21 cellular contexts compared by ENCODE assay signal in the genomic region with DNA sequence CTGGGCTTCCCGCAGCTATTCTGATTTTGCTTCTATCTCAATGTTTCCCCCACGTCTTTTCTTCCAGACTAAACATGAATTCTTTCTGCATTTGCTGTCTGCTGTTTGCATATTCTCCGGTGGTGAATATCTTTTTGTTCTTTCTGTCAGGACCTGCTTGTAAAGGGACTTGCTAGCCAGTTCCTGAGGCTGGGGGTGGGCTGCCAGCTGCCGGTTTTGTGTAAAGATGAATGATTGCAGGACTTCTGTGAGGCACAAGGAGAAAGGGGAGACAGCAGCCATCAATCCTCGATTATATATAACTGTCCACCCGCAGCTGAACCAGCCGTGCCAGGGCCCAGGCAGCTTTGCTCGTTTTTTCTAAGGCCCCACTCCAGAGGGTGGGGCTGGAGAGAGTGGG. TPM values are rescaled to one million over a fixed set of nuclear protein-coding genes. Genes with fewer than 3 reads are reported as not detected.
DNase-seq lines count a peak whose midpoint lies in the region; TF ChIP-seq lines count a peak whose summit lies in the region.
"Had no signal": no experiment of that assay in that cellular context is flagged by ENCODE, and none has a peak within 500 bp of the region (broad histone marks: within the 10 kb centered on the region; RNA-seq: fewer than 3 reads in every experiment).

No MANE protein-coding gene starts in this region.

- H3K27ac ChIP-seq in osteoblast (ENCODE audit: low read depth, low read length) (no peak overlapping the region), smooth muscle cell (ENCODE audit: low read depth) (peak overlapping the region; percentile 31)
- H3K27ac ChIP-seq: A549 had no signal

- H3K79me2 ChIP-seq in osteoblast (ENCODE audit: insufficient read depth, low read length) = no peaks in the 10 kb centered on the region
- no peaks in the 10 kb centered on the region for H3K79me2 ChIP-seq in smooth muscle cell (ENCODE audit: low read depth)

- H3K9me3 ChIP-seq in osteoblast (ENCODE audit: low read depth, low read length) (no peaks in the 10 kb centered on the region), smooth muscle cell (replicated peaks; ENCODE audit: low read depth) (no peaks in the 10 kb centered on the region)
- H3K9me3 ChIP-seq: A549 had no signal

- H3K36me3 ChIP-seq in osteoblast (ENCODE audit: insufficient read depth, low read length) (no peaks in the 10 kb centered on the region), smooth muscle cell (ENCODE audit: low read depth) (no peaks in the 10 kb centered on the region)

- H4K20me1 ChIP-seq in osteoblast (ENCODE audit: insufficient read depth, low read length) (no peaks in the 10 kb centered on the region), smooth muscle cell (ENCODE audit: low read depth) (no peaks in the 10 kb centered on the region)

- H3F3A ChIP-seq in smooth muscle cell (ENCODE audit: low read depth) = no peaks in the 10 kb centered on the region

- no peaks in the 10 kb centered on the region for H3K27me3 ChIP-seq in osteoblast (ENCODE audit: insufficient read depth, low read length)
- no peaks in the 10 kb centered on the region for H3K27me3 ChIP-seq in smooth muscle cell (ENCODE audit: low read depth)

- intact Hi-C loops in posterior vena cava (cut with DNase I) = no loop called here

- DNase-seq in astrocyte of the hippocampus (ENCODE audit: low read depth, low spot score) (peak; percentile 31), left kidney (ENCODE audit: low read depth, low spot score) (peak; percentile 31), osteoblast (ENCODE audit: insufficient read length, low spot score, missing footprints) (peak; percentile 81), smooth muscle cell (lab: John Stamatoyannopoulos, UW; ENCODE audit: unreplicated experiment) (no peak), cerebellum (ENCODE audit: low spot score) (no peak), posterior vena cava (ENCODE audit: low spot score) (no peak), AG08395 (ENCODE audit: low spot score) (no peak)
- DNase-seq: 8988T; ACHN; C1 segment of cervical spinal cord; Calu3; CD4-positive, alpha-beta memory T cell; COR-L47; DMS53; DMS79 treated with DMSO at 0.1 percent for 48 hours; H9 had no signal

- no peak overlapping the region for H3K9ac ChIP-seq in smooth muscle cell (ENCODE audit: low read depth)

- TF ChIP-seq CTCF in osteoblast (IDR thresholded peaks at IDR 0.05; ENCODE audit: extremely low read depth, low read depth, low read length) (no peak), smooth muscle cell (IDR thresholded peaks at IDR 0.05; ENCODE audit: borderline replicate concordance, insufficient read depth, poor library complexity, severe bottlenecking) (no peak)

- no peaks in the 10 kb centered on the region for H3K4me1 ChIP-seq in osteoblast (ENCODE audit: insufficient read depth, low read length)
- H3K4me1 ChIP-seq in smooth muscle cell (ENCODE audit: low read depth) = no peaks in the 10 kb centered on the region
- H3K4me1 ChIP-seq: A549 had no signal

- H2AFZ ChIP-seq in osteoblast (ENCODE audit: low read length) = no peak overlapping the region
- no peak overlapping the region for H2AFZ ChIP-seq in smooth muscle cell (ENCODE audit: low read depth)

- H3K4me3 ChIP-seq in osteoblast (ENCODE audit: insufficient read depth, low read length) (no peak overlapping the region), smooth muscle cell (no peak overlapping the region)
- H3K4me3 ChIP-seq: A549 had no signal

- H3K4me2 ChIP-seq in osteoblast (ENCODE audit: insufficient read depth, low read length) = no peak overlapping the region
- H3K4me2 ChIP-seq in smooth muscle cell = no peak overlapping the region
- H3K4me2 ChIP-seq: A549 had no signal

- 51% methylated on average over 8 of the region's 8 CpGs for WGBS in smooth muscle cell (ENCODE audit: low lambda C conversion rate)

RNA-seq across cellular contexts. Expression of a gene that starts 33.3 kb away (rescaled TPM):
- not detected in 2 replicates for total RNA-seq in osteoblast
- total RNA-seq in smooth muscle cell = not detected in 2 replicates
- not detected in 2 replicates for polyA plus RNA-seq in smooth muscle cell
- not detected for total RNA-seq in cerebellum
- not detected for total RNA-seq in posterior vena cava
- total RNA-seq: Calu3; CD4-positive, alpha-beta memory T cell; Daoy; G401; H1; H9 had no signal
- polyA plus RNA-seq: A549; BJ; CD4-positive, alpha-beta memory T cell; H1 had no signal

RNA-seq across cellular contexts. Expression of a gene that starts 54.1 kb away (rescaled TPM):
- total RNA-seq in osteoblast (not detected in 2 replicates), smooth muscle cell (not detected in 2 replicates), cerebellum (not detected), posterior vena cava (not detected)
- not detected in 2 replicates for polyA plus RNA-seq in smooth muscle cell
- total RNA-seq: Calu3; CD4-positive, alpha-beta memory T cell; Daoy; G401; H1; H9 had no signal
- polyA plus RNA-seq: A549; BJ; CD4-positive, alpha-beta memory T cell; H1 had no signal

Comparison
In these comparisons a context has a peak if more than half of its experiments do, and no peak if none do; other contexts are left out.
1. DNase-seq: peak in astrocyte of the hippocampus (single experiment), left kidney (single experiment) and osteoblast (single experiment); none in smooth muscle cell (single experiment), cerebellum (single experiment), posterior vena cava (single experiment) and AG08395 (single experiment).